Comparison of ENCODE assay signal across 1 cellular context in the genomic region with DNA sequence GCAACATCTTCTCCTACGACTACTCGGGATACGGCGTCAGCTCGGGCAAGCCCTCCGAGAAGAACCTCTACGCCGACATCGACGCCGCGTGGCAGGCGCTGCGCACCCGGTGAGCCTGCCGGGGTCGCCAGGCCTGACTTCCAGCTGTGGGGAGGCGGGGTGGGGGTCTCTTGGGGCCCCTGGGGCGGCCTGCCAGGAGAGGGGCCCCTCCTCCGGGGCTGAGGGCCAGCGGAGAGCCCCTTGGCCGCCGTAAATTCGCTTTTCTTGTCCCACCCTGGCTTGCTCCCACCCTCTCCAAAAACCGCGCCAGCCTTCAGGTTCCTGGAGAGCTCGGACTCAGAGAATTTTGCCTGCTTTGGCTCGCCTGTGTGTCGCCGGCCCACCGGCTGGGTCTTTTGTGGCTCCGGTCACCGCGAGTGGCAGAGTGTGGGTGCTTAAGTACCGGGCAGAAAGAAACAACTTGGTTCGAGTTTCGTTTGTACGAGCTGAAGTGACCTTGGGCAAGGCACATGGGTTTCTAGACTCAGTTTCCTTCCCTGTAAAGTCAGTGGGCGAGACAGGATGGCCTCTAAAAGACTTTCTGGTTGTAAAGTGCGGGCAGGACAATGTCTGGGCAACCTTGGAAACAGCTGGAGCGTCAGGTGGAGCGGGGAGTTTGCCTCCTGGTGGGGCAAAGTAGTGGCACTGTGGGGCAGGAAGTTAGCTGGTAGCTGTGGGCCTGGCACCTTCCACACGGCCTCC.
TF ChIP-seq lines count a peak whose summit lies in the region.

No MANE protein-coding gene starts in this region.

TF ChIP-seq in HEK293, 187 proteins besides CTCF, POLR2A, EP300 and RAD21 (continued from another document and continues in another):
- TF ChIP-seq, protein P1, sequence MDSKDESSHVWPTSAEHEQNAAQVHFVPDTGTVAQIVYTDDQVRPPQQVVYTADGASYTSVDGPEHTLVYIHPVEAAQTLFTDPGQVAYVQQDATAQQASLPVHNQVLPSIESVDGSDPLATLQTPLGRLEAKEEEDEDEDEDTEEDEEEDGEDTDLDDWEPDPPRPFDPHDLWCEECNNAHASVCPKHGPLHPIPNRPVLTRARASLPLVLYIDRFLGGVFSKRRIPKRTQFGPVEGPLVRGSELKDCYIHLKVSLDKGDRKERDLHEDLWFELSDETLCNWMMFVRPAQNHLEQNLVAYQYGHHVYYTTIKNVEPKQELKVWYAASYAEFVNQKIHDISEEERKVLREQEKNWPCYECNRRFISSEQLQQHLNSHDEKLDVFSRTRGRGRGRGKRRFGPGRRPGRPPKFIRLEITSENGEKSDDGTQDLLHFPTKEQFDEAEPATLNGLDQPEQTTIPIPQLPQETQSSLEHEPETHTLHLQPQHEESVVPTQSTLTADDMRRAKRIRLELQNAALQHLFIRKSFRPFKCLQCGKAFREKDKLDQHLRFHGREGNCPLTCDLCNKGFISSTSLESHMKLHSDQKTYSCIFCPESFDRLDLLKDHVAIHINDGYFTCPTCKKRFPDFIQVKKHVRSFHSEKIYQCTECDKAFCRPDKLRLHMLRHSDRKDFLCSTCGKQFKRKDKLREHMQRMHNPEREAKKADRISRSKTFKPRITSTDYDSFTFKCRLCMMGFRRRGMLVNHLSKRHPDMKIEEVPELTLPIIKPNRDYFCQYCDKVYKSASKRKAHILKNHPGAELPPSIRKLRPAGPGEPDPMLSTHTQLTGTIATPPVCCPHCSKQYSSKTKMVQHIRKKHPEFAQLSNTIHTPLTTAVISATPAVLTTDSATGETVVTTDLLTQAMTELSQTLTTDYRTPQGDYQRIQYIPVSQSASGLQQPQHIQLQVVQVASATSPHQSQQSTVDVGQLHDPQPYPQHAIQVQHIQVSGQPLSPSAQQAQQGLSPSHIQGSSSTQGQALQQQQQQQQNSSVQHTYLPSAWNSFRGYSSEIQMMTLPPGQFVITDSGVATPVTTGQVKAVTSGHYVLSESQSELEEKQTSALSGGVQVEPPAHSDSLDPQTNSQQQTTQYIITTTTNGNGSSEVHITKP (tag by site-specific recombination; IDR thresholded peaks at IDR 0.05): no peak
- TF ChIP-seq ZBTB7A (tag by site-specific recombination; IDR thresholded peaks at IDR 0.05; ENCODE audit: low read depth) (peak; percentile 73; the same call in 1 of the 2 replicates), ZNF555 (tag by site-specific recombination; conservative IDR thresholded peaks at IDR 0.05) (no peak), ZNF324 (tag by site-specific recombination; IDR thresholded peaks at IDR 0.05) (no peak), REPIN1 (tag by site-specific recombination; IDR thresholded peaks at IDR 0.05; ENCODE audit: low read depth) (no peak), ZNF157 (tag by site-specific recombination; IDR thresholded peaks at IDR 0.05) (no peak), MZF1 (tag by site-specific recombination; IDR thresholded peaks at IDR 0.05; ENCODE audit: borderline replicate concordance) (no peak), ZNF335 (tag by site-specific recombination; conservative IDR thresholded peaks at IDR 0.05) (peak; percentile 96), GFI1B (tag by site-specific recombination; IDR thresholded peaks at IDR 0.05) (no peak), ZNF214 (tag by site-specific recombination; IDR thresholded peaks at IDR 0.05; ENCODE audit: borderline replicate concordance) (no peak), ZNF530 (tag by site-specific recombination; IDR thresholded peaks at IDR 0.05; ENCODE audit: low read depth) (no peak), ZBTB20 (tag by site-specific recombination; IDR thresholded peaks at IDR 0.05) (peak; percentile 61), ZNF248 (tag by site-specific recombination; IDR thresholded peaks at IDR 0.05) (no peak), ZBTB1 (tag by site-specific recombination; IDR thresholded peaks at IDR 0.05) (no peak), GLI4 (tag by site-specific recombination; IDR thresholded peaks at IDR 0.05) (no peak), ZNF521 (tag by site-specific recombination; IDR thresholded peaks at IDR 0.05) (no peak), ZNF777 (tag by site-specific recombination; IDR thresholded peaks at IDR 0.05; ENCODE audit: borderline replicate concordance) (no peak), GLIS2 (tag by site-specific recombination; IDR thresholded peaks at IDR 0.05) (0 out of 2 replicates have a peak, but pooled peaks have one; percentile 31), ZNF140 (tag by site-specific recombination; IDR thresholded peaks at IDR 0.05) (no peak), ZNF473 (tag by site-specific recombination; IDR thresholded peaks at IDR 0.05) (no peak), SP7 (tag by site-specific recombination; IDR thresholded peaks at IDR 0.05) (no peak), ZNF629 (tag by site-specific recombination; IDR thresholded peaks at IDR 0.05) (no peak), ZNF654 (tag by site-specific recombination; IDR thresholded peaks at IDR 0.05; ENCODE audit: low read depth) (no peak), ZNF174 (tag by site-specific recombination; IDR thresholded peaks at IDR 0.05) (no peak), ZNF48 (tag by site-specific recombination; IDR thresholded peaks at IDR 0.05) (no peak), KLF16 (tag by site-specific recombination; IDR thresholded peaks at IDR 0.05) (no peak), ZNF169 (tag by site-specific recombination; IDR thresholded peaks at IDR 0.05) (no peak), ZNF549 (tag by site-specific recombination; IDR thresholded peaks at IDR 0.05) (no peak), ZNF266 (tag by site-specific recombination; IDR thresholded peaks at IDR 0.05; ENCODE audit: low read depth) (no peak), GLIS1 (tag by site-specific recombination; IDR thresholded peaks at IDR 0.05) (peak; percentile 43; the same call in 1 of the 2 replicates), GLI2 (tag by site-specific recombination; IDR thresholded peaks at IDR 0.05; ENCODE audit: borderline replicate concordance, low read depth) (no peak), ZNF239 (tag by site-specific recombination; IDR thresholded peaks at IDR 0.05) (no peak), FEZF1 (tag by site-specific recombination; IDR thresholded peaks at IDR 0.05) (no peak), ZNF112 (tag by site-specific recombination; IDR thresholded peaks at IDR 0.05) (no peak), ZNF600 (tag by site-specific recombination; IDR thresholded peaks at IDR 0.05) (peak; percentile 58)
- TF ChIP-seq, protein P2, sequence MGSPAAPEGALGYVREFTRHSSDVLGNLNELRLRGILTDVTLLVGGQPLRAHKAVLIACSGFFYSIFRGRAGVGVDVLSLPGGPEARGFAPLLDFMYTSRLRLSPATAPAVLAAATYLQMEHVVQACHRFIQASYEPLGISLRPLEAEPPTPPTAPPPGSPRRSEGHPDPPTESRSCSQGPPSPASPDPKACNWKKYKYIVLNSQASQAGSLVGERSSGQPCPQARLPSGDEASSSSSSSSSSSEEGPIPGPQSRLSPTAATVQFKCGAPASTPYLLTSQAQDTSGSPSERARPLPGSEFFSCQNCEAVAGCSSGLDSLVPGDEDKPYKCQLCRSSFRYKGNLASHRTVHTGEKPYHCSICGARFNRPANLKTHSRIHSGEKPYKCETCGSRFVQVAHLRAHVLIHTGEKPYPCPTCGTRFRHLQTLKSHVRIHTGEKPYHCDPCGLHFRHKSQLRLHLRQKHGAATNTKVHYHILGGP (tag by site-specific recombination; IDR thresholded peaks at IDR 0.05): no peak
- TF ChIP-seq, protein P3, sequence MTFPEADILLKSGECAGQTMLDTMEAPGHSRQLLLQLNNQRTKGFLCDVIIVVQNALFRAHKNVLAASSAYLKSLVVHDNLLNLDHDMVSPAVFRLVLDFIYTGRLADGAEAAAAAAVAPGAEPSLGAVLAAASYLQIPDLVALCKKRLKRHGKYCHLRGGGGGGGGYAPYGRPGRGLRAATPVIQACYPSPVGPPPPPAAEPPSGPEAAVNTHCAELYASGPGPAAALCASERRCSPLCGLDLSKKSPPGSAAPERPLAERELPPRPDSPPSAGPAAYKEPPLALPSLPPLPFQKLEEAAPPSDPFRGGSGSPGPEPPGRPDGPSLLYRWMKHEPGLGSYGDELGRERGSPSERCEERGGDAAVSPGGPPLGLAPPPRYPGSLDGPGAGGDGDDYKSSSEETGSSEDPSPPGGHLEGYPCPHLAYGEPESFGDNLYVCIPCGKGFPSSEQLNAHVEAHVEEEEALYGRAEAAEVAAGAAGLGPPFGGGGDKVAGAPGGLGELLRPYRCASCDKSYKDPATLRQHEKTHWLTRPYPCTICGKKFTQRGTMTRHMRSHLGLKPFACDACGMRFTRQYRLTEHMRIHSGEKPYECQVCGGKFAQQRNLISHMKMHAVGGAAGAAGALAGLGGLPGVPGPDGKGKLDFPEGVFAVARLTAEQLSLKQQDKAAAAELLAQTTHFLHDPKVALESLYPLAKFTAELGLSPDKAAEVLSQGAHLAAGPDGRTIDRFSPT (tag by site-specific recombination; IDR thresholded peaks at IDR 0.05): peak; percentile 83
- TF ChIP-seq, protein P4, sequence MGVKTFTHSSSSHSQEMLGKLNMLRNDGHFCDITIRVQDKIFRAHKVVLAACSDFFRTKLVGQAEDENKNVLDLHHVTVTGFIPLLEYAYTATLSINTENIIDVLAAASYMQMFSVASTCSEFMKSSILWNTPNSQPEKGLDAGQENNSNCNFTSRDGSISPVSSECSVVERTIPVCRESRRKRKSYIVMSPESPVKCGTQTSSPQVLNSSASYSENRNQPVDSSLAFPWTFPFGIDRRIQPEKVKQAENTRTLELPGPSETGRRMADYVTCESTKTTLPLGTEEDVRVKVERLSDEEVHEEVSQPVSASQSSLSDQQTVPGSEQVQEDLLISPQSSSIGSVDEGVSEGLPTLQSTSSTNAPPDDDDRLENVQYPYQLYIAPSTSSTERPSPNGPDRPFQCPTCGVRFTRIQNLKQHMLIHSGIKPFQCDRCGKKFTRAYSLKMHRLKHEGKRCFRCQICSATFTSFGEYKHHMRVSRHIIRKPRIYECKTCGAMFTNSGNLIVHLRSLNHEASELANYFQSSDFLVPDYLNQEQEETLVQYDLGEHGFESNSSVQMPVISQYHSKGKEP (tag by site-specific recombination; IDR thresholded peaks at IDR 0.05): no peak
- TF ChIP-seq, protein P5, sequence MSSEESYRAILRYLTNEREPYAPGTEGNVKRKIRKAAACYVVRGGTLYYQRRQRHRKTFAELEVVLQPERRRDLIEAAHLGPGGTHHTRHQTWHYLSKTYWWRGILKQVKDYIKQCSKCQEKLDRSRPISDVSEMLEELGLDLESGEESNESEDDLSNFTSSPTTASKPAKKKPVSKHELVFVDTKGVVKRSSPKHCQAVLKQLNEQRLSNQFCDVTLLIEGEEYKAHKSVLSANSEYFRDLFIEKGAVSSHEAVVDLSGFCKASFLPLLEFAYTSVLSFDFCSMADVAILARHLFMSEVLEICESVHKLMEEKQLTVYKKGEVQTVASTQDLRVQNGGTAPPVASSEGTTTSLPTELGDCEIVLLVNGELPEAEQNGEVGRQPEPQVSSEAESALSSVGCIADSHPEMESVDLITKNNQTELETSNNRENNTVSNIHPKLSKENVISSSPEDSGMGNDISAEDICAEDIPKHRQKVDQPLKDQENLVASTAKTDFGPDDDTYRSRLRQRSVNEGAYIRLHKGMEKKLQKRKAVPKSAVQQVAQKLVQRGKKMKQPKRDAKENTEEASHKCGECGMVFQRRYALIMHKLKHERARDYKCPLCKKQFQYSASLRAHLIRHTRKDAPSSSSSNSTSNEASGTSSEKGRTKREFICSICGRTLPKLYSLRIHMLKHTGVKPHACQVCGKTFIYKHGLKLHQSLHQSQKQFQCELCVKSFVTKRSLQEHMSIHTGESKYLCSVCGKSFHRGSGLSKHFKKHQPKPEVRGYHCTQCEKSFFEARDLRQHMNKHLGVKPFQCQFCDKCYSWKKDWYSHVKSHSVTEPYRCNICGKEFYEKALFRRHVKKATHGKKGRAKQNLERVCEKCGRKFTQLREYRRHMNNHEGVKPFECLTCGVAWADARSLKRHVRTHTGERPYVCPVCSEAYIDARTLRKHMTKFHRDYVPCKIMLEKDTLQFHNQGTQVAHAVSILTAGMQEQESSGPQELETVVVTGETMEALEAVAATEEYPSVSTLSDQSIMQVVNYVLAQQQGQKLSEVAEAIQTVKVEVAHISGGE (tag by site-specific recombination; conservative IDR thresholded peaks at IDR 0.05; ENCODE audit: low read depth): peak; percentile 17; the same call in 1 of the 2 replicates
- TF ChIP-seq, protein P6, sequence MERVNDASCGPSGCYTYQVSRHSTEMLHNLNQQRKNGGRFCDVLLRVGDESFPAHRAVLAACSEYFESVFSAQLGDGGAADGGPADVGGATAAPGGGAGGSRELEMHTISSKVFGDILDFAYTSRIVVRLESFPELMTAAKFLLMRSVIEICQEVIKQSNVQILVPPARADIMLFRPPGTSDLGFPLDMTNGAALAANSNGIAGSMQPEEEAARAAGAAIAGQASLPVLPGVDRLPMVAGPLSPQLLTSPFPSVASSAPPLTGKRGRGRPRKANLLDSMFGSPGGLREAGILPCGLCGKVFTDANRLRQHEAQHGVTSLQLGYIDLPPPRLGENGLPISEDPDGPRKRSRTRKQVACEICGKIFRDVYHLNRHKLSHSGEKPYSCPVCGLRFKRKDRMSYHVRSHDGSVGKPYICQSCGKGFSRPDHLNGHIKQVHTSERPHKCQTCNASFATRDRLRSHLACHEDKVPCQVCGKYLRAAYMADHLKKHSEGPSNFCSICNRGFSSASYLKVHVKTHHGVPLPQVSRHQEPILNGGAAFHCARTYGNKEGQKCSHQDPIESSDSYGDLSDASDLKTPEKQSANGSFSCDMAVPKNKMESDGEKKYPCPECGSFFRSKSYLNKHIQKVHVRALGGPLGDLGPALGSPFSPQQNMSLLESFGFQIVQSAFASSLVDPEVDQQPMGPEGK (tag by site-specific recombination; IDR thresholded peaks at IDR 0.05): 0 out of 2 replicates have a peak, but pooled peaks have one; percentile 12
- TF ChIP-seq, protein P7, sequence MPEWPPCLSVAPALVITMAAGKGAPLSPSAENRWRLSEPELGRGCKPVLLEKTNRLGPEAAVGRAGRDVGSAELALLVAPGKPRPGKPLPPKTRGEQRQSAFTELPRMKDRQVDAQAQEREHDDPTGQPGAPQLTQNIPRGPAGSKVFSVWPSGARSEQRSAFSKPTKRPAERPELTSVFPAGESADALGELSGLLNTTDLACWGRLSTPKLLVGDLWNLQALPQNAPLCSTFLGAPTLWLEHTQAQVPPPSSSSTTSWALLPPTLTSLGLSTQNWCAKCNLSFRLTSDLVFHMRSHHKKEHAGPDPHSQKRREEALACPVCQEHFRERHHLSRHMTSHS (tag by site-specific recombination; IDR thresholded peaks at IDR 0.05): no peak
- TF ChIP-seq, protein P8, sequence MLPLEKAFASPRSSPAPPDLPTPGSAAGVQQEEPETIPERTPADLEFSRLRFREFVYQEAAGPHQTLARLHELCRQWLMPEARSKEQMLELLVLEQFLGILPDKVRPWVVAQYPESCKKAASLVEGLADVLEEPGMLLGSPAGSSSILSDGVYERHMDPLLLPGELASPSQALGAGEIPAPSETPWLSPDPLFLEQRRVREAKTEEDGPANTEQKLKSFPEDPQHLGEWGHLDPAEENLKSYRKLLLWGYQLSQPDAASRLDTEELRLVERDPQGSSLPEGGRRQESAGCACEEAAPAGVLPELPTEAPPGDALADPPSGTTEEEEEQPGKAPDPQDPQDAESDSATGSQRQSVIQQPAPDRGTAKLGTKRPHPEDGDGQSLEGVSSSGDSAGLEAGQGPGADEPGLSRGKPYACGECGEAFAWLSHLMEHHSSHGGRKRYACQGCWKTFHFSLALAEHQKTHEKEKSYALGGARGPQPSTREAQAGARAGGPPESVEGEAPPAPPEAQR (tag by site-specific recombination; IDR thresholded peaks at IDR 0.05): no peak
- TF ChIP-seq, protein P9, sequence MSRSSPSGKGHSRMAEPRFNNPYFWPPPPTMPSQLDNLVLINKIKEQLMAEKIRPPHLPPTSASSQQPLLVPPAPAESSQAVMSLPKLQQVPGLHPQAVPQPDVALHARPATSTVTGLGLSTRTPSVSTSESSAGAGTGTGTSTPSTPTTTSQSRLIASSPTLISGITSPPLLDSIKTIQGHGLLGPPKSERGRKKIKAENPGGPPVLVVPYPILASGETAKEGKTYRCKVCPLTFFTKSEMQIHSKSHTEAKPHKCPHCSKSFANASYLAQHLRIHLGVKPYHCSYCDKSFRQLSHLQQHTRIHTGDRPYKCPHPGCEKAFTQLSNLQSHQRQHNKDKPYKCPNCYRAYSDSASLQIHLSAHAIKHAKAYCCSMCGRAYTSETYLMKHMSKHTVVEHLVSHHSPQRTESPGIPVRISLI (tag by site-specific recombination; IDR thresholded peaks at IDR 0.05): no peak
